Comparison of ENCODE assay signal across 21 cellular contexts in the genomic region with DNA sequence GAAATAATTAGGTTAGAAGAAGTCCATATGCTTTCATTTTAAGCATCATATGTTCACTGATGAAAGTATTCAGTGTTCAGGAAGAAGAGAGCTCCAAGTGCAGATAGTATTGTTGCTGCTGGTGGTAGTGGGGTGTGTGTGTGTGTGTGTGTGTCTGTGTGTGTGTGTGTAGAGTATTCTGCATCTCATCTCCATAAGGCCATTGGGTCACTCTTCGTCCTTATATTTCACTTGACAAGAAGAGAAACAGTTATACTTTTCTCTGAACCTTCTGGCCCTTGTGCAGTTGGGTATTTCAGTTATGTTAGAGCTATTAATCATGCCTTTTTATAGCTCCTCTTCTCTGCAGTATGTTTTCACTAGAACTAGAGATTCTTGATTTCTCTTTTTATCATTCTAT. TPM values are rescaled to one million over a fixed set of nuclear protein-coding genes. Genes with fewer than 3 reads are reported as not detected.
"Had no signal": no experiment of that assay in that cellular context is flagged by ENCODE, and none has a peak within 500 bp of the region (broad histone marks: within the 10 kb centered on the region; RNA-seq: fewer than 3 reads in every experiment).

No MANE protein-coding gene starts in this region.

- H3K4me1 Mint-ChIP-seq: IgD-negative memory B cell had no signal

- H3K27ac ChIP-seq: KMS-11, SJSA1 had no signal

- H3K4me2 ChIP-seq: KMS-11 had no signal

- FAIRE-seq: K562 had no signal

- H3K9ac ChIP-seq: KMS-11 had no signal

- H3K4me1 ChIP-seq: SJSA1 had no signal

- H3K4me3 ChIP-seq: K562, SJSA1 had no signal

- H3K36me3 ChIP-seq: SJSA1 had no signal

- DNase-seq: Kasumi-1, NCI-H1092, NCI-H1105 treated with DMSO at 0.1 percent for 48 hours, NCI-H1417 treated with DMSO at 0.1 percent for 48 hours, NCI-H146, NCI-H1694 treated with DMSO at 0.1 percent for 48 hours, NCI-H1930, NCI-H2081, NCI-H2107, NCI-H2227 treated with DMSO at 0.1 percent for 48 hours, NCI-H524, NCI-H69, NCI-H774, Right ventricle myocardium superior, RPMI8226, SIG-M5 had no signal

- H3K27ac Mint-ChIP-seq: IgD-negative memory B cell had no signal

- H3K9me3 ChIP-seq: SJSA1 had no signal

- H3K4me3 Mint-ChIP-seq: IgD-negative memory B cell had no signal

RNA-seq across cellular contexts. Expression of gene ADAM22, which starts 26.2 kb away (rescaled TPM):
- total RNA-seq: MCF 10A had no signal
